In the genomic region with DNA sequence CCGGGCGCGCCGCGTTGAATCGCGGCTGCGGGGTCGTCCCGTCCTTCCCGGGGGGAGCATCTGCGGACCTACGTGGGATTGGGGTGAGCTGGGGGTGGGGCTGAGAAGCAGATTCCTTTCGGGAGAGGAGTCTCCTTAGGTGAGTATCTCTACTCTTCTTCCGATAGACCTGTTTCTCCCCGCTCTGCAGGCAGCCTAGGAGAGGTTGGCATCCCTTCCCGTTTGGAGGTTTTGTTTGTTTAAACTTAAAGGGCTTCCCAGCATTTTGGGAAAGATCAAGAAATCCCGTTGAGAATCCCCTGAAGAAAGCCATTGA, we compare ENCODE assay signal across 8 cellular contexts. TPM values are rescaled to one million over a fixed set of nuclear protein-coding genes. Genes with fewer than 3 reads are reported as not detected.
DNase-seq lines count a peak whose midpoint lies in the region; ATAC-seq and TF ChIP-seq lines count a peak whose summit lies in the region.

No MANE protein-coding gene starts in this region.

- peak overlapping the region; percentile 90 to 98 (median 94) for H3K27ac Mint-ChIP-seq in brain

- no peak overlapping the region for H2AK5ac ChIP-seq in mesenchymal stem cell (ENCODE audit: low read length, severe bottlenecking)

- H4K91ac ChIP-seq in mesenchymal stem cell (ENCODE audit: low read length), result no peak overlapping the region

- peak overlapping the region; percentile 93 to 99 (median 98) for H3K4me3 Mint-ChIP-seq in brain

- peak overlapping the region in 1 of 2 experiments; percentile 60 for H3K18ac ChIP-seq in mesenchymal stem cell (ENCODE audit: low read depth in 1 of 2, low read length in 2 of 2)

- peaks cover 0 to 40% (median 28%) of the 10 kb centered on the region in 9 donors for H3K36me3 ChIP-seq in heart left ventricle
- peaks cover 0 to 40% of the 10 kb centered on the region in 2 experiments for H3K36me3 ChIP-seq in mesenchymal stem cell (ENCODE audit: control insufficient read depth in 1 of 2, insufficient read depth in 2 of 2, low read depth in 1 of 2, low read length in 2 of 2)

- TF ChIP-seq POLR2A in heart left ventricle (IDR thresholded peaks at IDR 0.05), result no peak

- H3K4me1 Mint-ChIP-seq in brain, result peaks cover 79% of the 10 kb centered on the region

- ATAC-seq in heart left ventricle (peak in 3 of 4 donors; percentile 1 to 21 (median 3)), Right ventricle myocardium inferior (no peak), GM18858 (IDR thresholded peaks at IDR 0.05; ENCODE audit: unreplicated experiment) (no peak)

- H3K36me3 Mint-ChIP-seq in brain, result peaks cover 5% of the 10 kb centered on the region

- 0% methylated on average over 11 to 18 of the region's 18 CpGs for WGBS in heart left ventricle, 4 donors
- WGBS in mesenchymal stem cell, result under 1% methylated on average over 10 of the region's 18 CpGs

- intact Hi-C loops in heart left ventricle (cut with DNase I) (loop anchor here in 1 of 10 donors (10.0 kb wide), 1 partner anchor 527 kb away; no protein-coding TSS in a partner anchor), Right ventricle myocardium inferior (cut with DNase I) (no loop called here)

- H3K14ac ChIP-seq in mesenchymal stem cell (ENCODE audit: low read length in 2 of 2), result peak overlapping the region in 1 of 2 experiments; percentile 77

- H3K4ac ChIP-seq in mesenchymal stem cell (ENCODE audit: low read depth in 1 of 2, low read length in 2 of 2), result no peak overlapping the region

- no peaks in the 10 kb centered on the region for H3K9me3 ChIP-seq in heart left ventricle
- no peaks in the 10 kb centered on the region for H3K9me3 ChIP-seq in mesenchymal stem cell (ENCODE audit: control insufficient read depth, low read length)

- H3K27me3 ChIP-seq in heart left ventricle, result no peaks in the 10 kb centered on the region
- no peaks in the 10 kb centered on the region for H3K27me3 ChIP-seq in mesenchymal stem cell (ENCODE audit: control insufficient read depth in 1 of 2, insufficient read depth in 1 of 2, low read length in 2 of 2)

- H3K4me2 ChIP-seq in mesenchymal stem cell (ENCODE audit: low read length, poor library complexity, severe bottlenecking), result peak overlapping the region; percentile 83

- H2BK15ac ChIP-seq in mesenchymal stem cell (ENCODE audit: low read depth, poor library complexity, severe bottlenecking), result no peak overlapping the region

- H3K27ac ChIP-seq in heart left ventricle (peak overlapping the region in 11 of 12 donors; percentile 75 to 89 (median 83)), mesenchymal stem cell (ENCODE audit: low read length, poor library complexity, severe bottlenecking) (peak overlapping the region; percentile 72)

- H2BK120ac ChIP-seq in mesenchymal stem cell (ENCODE audit: low read depth, low read length), result no peak overlapping the region

- H3K27me3 Mint-ChIP-seq in brain, result peaks cover 7% of the 10 kb centered on the region

- H3K23ac ChIP-seq in mesenchymal stem cell (ENCODE audit: low read length in 2 of 2), result peak overlapping the region in 1 of 2 experiments; percentile 93

- no peak overlapping the region for H2BK5ac ChIP-seq in mesenchymal stem cell (ENCODE audit: low read depth, low read length, poor library complexity, severe bottlenecking)

- H3K4me1 ChIP-seq in heart left ventricle, result peaks cover 0 to 31% (median 14%) of the 10 kb centered on the region in 12 donors
- H3K4me1 ChIP-seq in mesenchymal stem cell (ENCODE audit: control insufficient read depth, insufficient read depth, low read depth, low read length), result peaks cover 5% of the 10 kb centered on the region

- peaks cover 0 to 8% (median 4%) of the 10 kb centered on the region in 5 experiments for H3K9me3 Mint-ChIP-seq in brain

- H2AFZ ChIP-seq in mesenchymal stem cell (ENCODE audit: low read depth, low read length), result peak overlapping the region; percentile 91

- peaks cover 21% of the 10 kb centered on the region for H3K79me1 ChIP-seq in mesenchymal stem cell (replicated peaks; ENCODE audit: low read length, poor library complexity, severe bottlenecking)

- DNase-seq in heart left ventricle (no peak), Right ventricle myocardium inferior (ENCODE audit: missing footprints) (no peak), mesenchymal stem cell (no peak), DMS53 (lab: John Stamatoyannopoulos, UW) (no peak), T-helper 9 cell (no peak), CD1c-positive myeloid dendritic cell (ENCODE audit: extremely low spot score) (no peak)

- peak overlapping the region; percentile 27 for H4K8ac ChIP-seq in mesenchymal stem cell (ENCODE audit: low read length)

- TF ChIP-seq CTCF in heart left ventricle (IDR thresholded peaks at IDR 0.05) (no peak), brain (conservative IDR thresholded peaks at IDR 0.05) (no peak)

- H2BK12ac ChIP-seq in mesenchymal stem cell (ENCODE audit: low read length in 2 of 2), result no peak overlapping the region

- H3K4me3 ChIP-seq in heart left ventricle (peak overlapping the region; percentile 53 to 98 (median 84)), mesenchymal stem cell (ENCODE audit: insufficient read depth in 1 of 2, low read depth in 1 of 2, low read length in 2 of 2) (peak overlapping the region; percentile 88 to 92)

- H3K9ac ChIP-seq in mesenchymal stem cell (ENCODE audit: low read length), result peak overlapping the region; percentile 94

RNA-seq across cellular contexts. Expression of gene TTLL5, which starts 0.4 kb away (rescaled TPM):
- total RNA-seq in heart left ventricle, result 10 to 100 TPM; 13.8 to 24.6 (median 18.2) TPM
- polyA plus RNA-seq in heart left ventricle, result 10 to 100 TPM in 1 of 2 donors, 1 to 10 TPM in 1; 6.2 to 12.7 TPM
- 17.8 TPM for total RNA-seq in Right ventricle myocardium inferior
- 34.1 TPM for polyA plus RNA-seq in brain (ENCODE audit: insufficient read depth, low read depth, low replicate concordance)
- polyA plus RNA-seq in mesenchymal stem cell (2013, experiment 1 of 2), result 18.6 TPM
- 17.5 TPM for polyA plus RNA-seq in mesenchymal stem cell (2013, experiment 2 of 2)

RNA-seq across cellular contexts. Expression of gene ERG28, which starts 0.8 kb away (rescaled TPM):
- total RNA-seq in heart left ventricle, result 1 to 10 TPM; 5.7 to 9.2 (median 7.4) TPM
- 10 to 100 TPM; 10.2 to 15.1 TPM for polyA plus RNA-seq in heart left ventricle
- 6.5 TPM for total RNA-seq in Right ventricle myocardium inferior
- polyA plus RNA-seq in brain (ENCODE audit: insufficient read depth, low read depth, low replicate concordance), result 39.2 TPM
- 84.7 TPM for polyA plus RNA-seq in mesenchymal stem cell (2013, experiment 1 of 2)
- 84.6 TPM for polyA plus RNA-seq in mesenchymal stem cell (2013, experiment 2 of 2)

Comparison
In these comparisons a context has a peak if more than half of its experiments do, and no peak if none do; other contexts are left out.
1. ATAC-seq: peak in heart left ventricle (3 of 4); none in Right ventricle myocardium inferior (single experiment) and GM18858 (single experiment).